In genomic region chr16:50679676-50680555, GRCh38 we compare ENCODE assay signal across 1 cellular context.
TF ChIP-seq lines count a peak whose summit lies in the region.

No MANE protein-coding gene starts in this region.

TF ChIP-seq in K562, 482 proteins besides CTCF, POLR2A, EP300 and RAD21 (continued from another document):
- no peak for TF ChIP-seq MBD2 (IDR thresholded peaks at IDR 0.05; ENCODE audit: borderline replicate concordance, low read depth)
- TF ChIP-seq ZNF408 (CRISPR knock-in tag; IDR thresholded peaks at IDR 0.05; ENCODE audit: low read depth), result no peak
